14 cellular contexts compared by ENCODE assay signal in the genomic region with DNA sequence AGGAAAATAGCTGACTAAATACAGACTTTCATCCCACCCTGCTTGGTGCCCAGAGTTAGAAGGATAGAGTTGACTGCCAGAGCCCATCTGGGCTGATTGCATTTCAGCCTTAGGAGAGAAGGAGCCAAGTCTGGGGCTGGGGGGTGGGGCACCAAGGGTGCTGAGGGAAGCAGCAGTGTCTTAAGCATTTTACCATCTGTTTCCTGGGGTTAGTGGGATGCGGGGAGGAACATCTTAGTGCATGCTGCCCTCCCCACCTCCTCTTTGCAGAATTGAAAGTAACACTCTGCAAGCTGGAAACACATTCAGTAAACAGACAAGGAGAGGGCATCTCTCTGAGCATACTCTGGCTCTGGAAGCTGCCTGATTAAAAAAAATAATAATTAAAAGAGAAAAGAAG. TPM values are rescaled to one million over a fixed set of nuclear protein-coding genes. Genes with fewer than 3 reads are reported as not detected.
DNase-seq lines count a peak whose midpoint lies in the region; ATAC-seq and TF ChIP-seq lines count a peak whose summit lies in the region.
"Had no signal": no experiment of that assay in that cellular context is flagged by ENCODE, and none has a peak within 500 bp of the region (broad histone marks: within the 10 kb centered on the region; RNA-seq: fewer than 3 reads in every experiment).

No MANE protein-coding gene starts in this region.

- TF ChIP-seq RAD21 in IMR-90 (IDR thresholded peaks at IDR 0.05; ENCODE audit: low read length), result no peak

- peak overlapping the region; percentile 93 for H3K4me2 ChIP-seq in BLaER1
- H3K4me2 ChIP-seq in IMR-90 (ENCODE audit: low read depth, low read length), result peak overlapping the region; percentile 10; the same call in 1 of the 2 replicates

- in situ Hi-C loops in IMR-90 (cut with MboI; ENCODE audit: low sequenced_read_pairs), result no loop called here

- no peak overlapping the region for H2BK120ac ChIP-seq in IMR-90 (ENCODE audit: low read depth, low read length)

- no peak overlapping the region for H2AK9ac ChIP-seq in IMR-90 (replicated peaks; ENCODE audit: low read depth, low read length, poor library complexity)

- BruUV-seq in IMR-90 (replicated peaks; lab: Mats Ljungman, UMichigan), result no TSS peak

- H3K27me3 ChIP-seq in BLaER1 (peaks cover 25% of the 10 kb centered on the region), IMR-90 (ENCODE audit: control insufficient read depth, insufficient read depth, low read length) (peaks cover 28% of the 10 kb centered on the region)
- H3K27me3 ChIP-seq: body of pancreas had no signal

- H3K56ac ChIP-seq in IMR-90 (ENCODE audit: extremely low read depth, insufficient read depth, low read length), result no peak overlapping the region

- no peak overlapping the region for H2BK15ac ChIP-seq in IMR-90 (ENCODE audit: low read depth, low read length)

- H3K9me1 ChIP-seq in IMR-90 (ENCODE audit: insufficient read depth, low read length), result peaks cover 8% of the 10 kb centered on the region

- H4K91ac ChIP-seq in IMR-90 (ENCODE audit: insufficient read depth, low read depth, low read length), result no peak overlapping the region

- dilution Hi-C loops in IMR-90 (cut with HindIII; ENCODE audit: low sequenced_read_pairs, unreplicated experiment), result no loop called here

- CTCF ChIA-PET in IMR-90 (lab: Yijun Ruan, JAX), result interaction anchor here (0.6 to 1.6 kb wide), 5 partner anchors 8 to 69 kb away, joined by 3 to 6 read pairs (median 3); no protein-coding TSS in a partner anchor

- H4K20me1 ChIP-seq in BLaER1 (no peaks in the 10 kb centered on the region), IMR-90 (ENCODE audit: insufficient read depth, low read length) (no peaks in the 10 kb centered on the region)

- H3K79me1 ChIP-seq in IMR-90 (ENCODE audit: low read depth in 1 of 2, low read length in 2 of 2), result no peaks in the 10 kb centered on the region

- TF ChIP-seq POLR2A in IMR-90 (IDR thresholded peaks at IDR 0.05; ENCODE audit: low read depth, low read length), result no peak

- ATAC-seq in IMR-90 (ENCODE audit: low read depth) (peak; percentile 4), left cardiac atrium (peak; percentile 17 to 18), GM18861 (IDR thresholded peaks at IDR 0.05; ENCODE audit: unreplicated experiment) (no peak)
- ATAC-seq in activated T-cell treated with anti-CD3 and anti-CD28 coated beads, Interleukin-2, amount 50 U/mL, for 4 hours, result no peak
- ATAC-seq: naive thymus-derived CD8-positive, alpha-beta T cell had no signal

- no peak overlapping the region for H2AFZ ChIP-seq in IMR-90 (replicated peaks; ENCODE audit: low read length, poor library complexity)

- no peak overlapping the region for H3K4ac ChIP-seq in IMR-90 (ENCODE audit: low read depth, low read length)

- peaks cover 18% of the 10 kb centered on the region for H3K4me1 Mint-ChIP-seq in activated T-cell treated with anti-CD3 and anti-CD28 coated beads, Interleukin-2, amount 50 U/mL, for 4 hours (ENCODE audit: low read depth)

- H3K9ac ChIP-seq in BLaER1, result peak overlapping the region; percentile 1; the same call in 1 of the 2 replicates
- no peak overlapping the region for H3K9ac ChIP-seq in IMR-90 (ENCODE audit: low read depth, low read length)

- no peaks in the 10 kb centered on the region for H3K9me3 ChIP-seq in BLaER1
- H3K9me3 ChIP-seq in IMR-90 (ENCODE audit: control insufficient read depth, insufficient read depth, low read length), result no peaks in the 10 kb centered on the region
- H3K9me3 ChIP-seq: body of pancreas, upper lobe of left lung had no signal

- no peak overlapping the region for H2BK20ac ChIP-seq in IMR-90 (ENCODE audit: low read depth, low read length)

- TF ChIP-seq CTCF in IMR-90 (conservative IDR thresholded peaks at IDR 0.05; ENCODE audit: low read depth, low read length), result no peak

- WGBS in IMR-90 (ENCODE audit: extremely low coverage in 2 of 2, insufficient read length in 1 of 2), 2 experiments, result no CpG with 5 or more reads among the region's 1 CpG

- no peak overlapping the region for H3K14ac ChIP-seq in IMR-90 (replicated peaks; ENCODE audit: low read depth, low read length)

- H3K4me3 Mint-ChIP-seq in activated T-cell treated with anti-CD3 and anti-CD28 coated beads, Interleukin-2, amount 50 U/mL, for 4 hours, result no peak overlapping the region

- H3K4me3 ChIP-seq in BLaER1 (0 out of 2 replicates have a peak overlapping the region, but pooled peaks have one; percentile 65), IMR-90 (ENCODE audit: insufficient read depth, low read depth, low read length) (no peak overlapping the region)
- H3K4me3 ChIP-seq: body of pancreas, upper lobe of left lung had no signal

- no peak overlapping the region for H2BK5ac ChIP-seq in IMR-90 (ENCODE audit: low read depth, low read length, poor library complexity, severe bottlenecking)

- H4K5ac ChIP-seq in IMR-90 (ENCODE audit: low read depth, low read length), result no peak overlapping the region

- H3K27ac ChIP-seq in BLaER1, result peak overlapping the region; percentile 58
- no peak overlapping the region for H3K27ac ChIP-seq in IMR-90 (ENCODE audit: insufficient read depth, low read length)
- H3K27ac ChIP-seq: upper lobe of left lung had no signal

- H3K36me3 ChIP-seq in BLaER1, result no peaks in the 10 kb centered on the region
- H3K36me3 ChIP-seq in IMR-90 (ENCODE audit: control insufficient read depth, insufficient read depth, low read length), result no peaks in the 10 kb centered on the region
- H3K36me3 ChIP-seq: upper lobe of left lung had no signal

- intact Hi-C loops in IMR-90 (cut with micrococcal nuclease), result no loop called here
- intact Hi-C loops in left cardiac atrium (cut with DNase I), result no loop called here

- H3K23ac ChIP-seq in IMR-90 (ENCODE audit: low read depth, low read length), result no peak overlapping the region

- H3K4me1 ChIP-seq in BLaER1 (peaks cover 99% of the 10 kb centered on the region), IMR-90 (ENCODE audit: control insufficient read depth, insufficient read depth, low read length) (peaks cover 3% of the 10 kb centered on the region; the same call in 1 of the 2 replicates)

- H3K18ac ChIP-seq in IMR-90 (ENCODE audit: low read depth, low read length), result no peak overlapping the region

- no peak for DNase-seq in IMR-90
- peak; percentile 17 for DNase-seq in RPMI7951 (ENCODE audit: low read depth)
- no peak for DNase-seq in left cardiac atrium
- DNase-seq in stimulated activated CD4-positive, alpha-beta T cell treated with anti-CD3 and anti-CD28 coated beads, Interleukin-4, amount 100 ng/mL, for 24 hours, result no peak
- DNase-seq in activated T-cell treated with anti-CD3 and anti-CD28 coated beads, Interleukin-2, amount 50 U/mL, for 4 hours, result no peak
- DNase-seq in GOT3 (lab: John Stamatoyannopoulos, UW), result no peak
- DNase-seq: H9; naive thymus-derived CD8-positive, alpha-beta T cell; upper lobe of left lung had no signal

- H3K36me3 Mint-ChIP-seq in activated T-cell treated with anti-CD3 and anti-CD28 coated beads, Interleukin-2, amount 50 U/mL, for 4 hours (ENCODE audit: insufficient read depth), result no peaks in the 10 kb centered on the region
- H3K36me3 Mint-ChIP-seq: naive thymus-derived CD8-positive, alpha-beta T cell had no signal

- H3K27me3 Mint-ChIP-seq in activated T-cell treated with anti-CD3 and anti-CD28 coated beads, Interleukin-2, amount 50 U/mL, for 4 hours (ENCODE audit: low read depth), result peaks cover 20% of the 10 kb centered on the region

- POLR2A ChIA-PET in IMR-90 (lab: Charles Lee; ENCODE audit: unreplicated experiment), result no interaction called here

- H3K9me3 Mint-ChIP-seq in activated T-cell treated with anti-CD3 and anti-CD28 coated beads, Interleukin-2, amount 50 U/mL, for 4 hours, result no peaks in the 10 kb centered on the region
- H3K9me3 Mint-ChIP-seq: naive thymus-derived CD8-positive, alpha-beta T cell had no signal

- no peak overlapping the region for H4K8ac ChIP-seq in IMR-90 (ENCODE audit: low read depth in 2 of 2, low read length in 2 of 2)

- H2AK5ac ChIP-seq in IMR-90 (ENCODE audit: low read depth, low read length), result no peak overlapping the region

RNA-seq across cellular contexts. Expression of a gene that starts 1.5 kb away (rescaled TPM):
- total RNA-seq in IMR-90 (2012; rRNA removed) (not detected in 2 replicates), left cardiac atrium (not detected)
- polyA plus RNA-seq in IMR-90 (2012; rRNA removed), result not detected in 2 replicates
- polyA plus RNA-seq in IMR-90 (2012; cell fraction: cytosol; rRNA removed), result not detected in 2 replicates
- not detected in 2 replicates for polyA plus RNA-seq in IMR-90 (2012; cell fraction: nucleus; rRNA removed; ENCODE audit: low replicate concordance)
- total RNA-seq in RPMI7951 (2014; rRNA removed; shearing (Covaris generic)), result not detected in 2 replicates
- not detected for total RNA-seq in activated T-cell treated with anti-CD3 and anti-CD28 coated beads, Interleukin-2, amount 50 U/mL, for 4 hours
- total RNA-seq: endothelial cell of umbilical vein; H9; naive thymus-derived CD8-positive, alpha-beta T cell had no signal
- polyA plus RNA-seq: BJ; endothelial cell of umbilical vein; naive thymus-derived CD8-positive, alpha-beta T cell had no signal

RNA-seq across cellular contexts. Expression of a gene that starts 16.1 kb away (rescaled TPM):
- total RNA-seq in IMR-90 (2012; rRNA removed) (under 0.01 and 0.28 TPM in 2 replicates), left cardiac atrium (10 to 100 TPM in 1 of 2 donors, 1 to 10 TPM in 1; 7.6 to 18.0 TPM)
- 0.37 and 0.50 TPM in 2 replicates for polyA plus RNA-seq in IMR-90 (2012; rRNA removed)
- polyA plus RNA-seq in IMR-90 (2012; cell fraction: cytosol; rRNA removed), result 0.18 and 0.63 TPM in 2 replicates
- polyA plus RNA-seq in IMR-90 (2012; cell fraction: nucleus; rRNA removed; ENCODE audit: low replicate concordance), result 5.8 and 8.4 TPM in 2 replicates
- total RNA-seq in RPMI7951 (2014; rRNA removed; shearing (Covaris generic)), result 1.4 and 4.2 TPM in 2 replicates
- under 1 TPM; 0.33 to 0.87 (median 0.68) TPM for total RNA-seq in activated T-cell treated with anti-CD3 and anti-CD28 coated beads, Interleukin-2, amount 50 U/mL, for 4 hours
- total RNA-seq: endothelial cell of umbilical vein had no signal

RNA-seq across cellular contexts. Expression of a gene that starts 30.0 kb away (rescaled TPM):
- 2.5 TPM in 2 replicates for total RNA-seq in IMR-90 (2012; rRNA removed)
- polyA plus RNA-seq in IMR-90 (2012; rRNA removed), result 7.3 and 8.6 TPM in 2 replicates
- 4.2 and 4.6 TPM in 2 replicates for polyA plus RNA-seq in IMR-90 (2012; cell fraction: cytosol; rRNA removed)
- polyA plus RNA-seq in IMR-90 (2012; cell fraction: nucleus; rRNA removed; ENCODE audit: low replicate concordance), result 46.8 and 65.5 TPM in 2 replicates
- 1.9 and 3.4 TPM in 2 replicates for total RNA-seq in RPMI7951 (2014; rRNA removed; shearing (Covaris generic))
- 1 to 10 TPM; 5.4 to 5.8 TPM for total RNA-seq in left cardiac atrium
- total RNA-seq in activated T-cell treated with anti-CD3 and anti-CD28 coated beads, Interleukin-2, amount 50 U/mL, for 4 hours, result 1 to 10 TPM; 8.3 to 9.0 (median 8.8) TPM

RNA-seq across cellular contexts. Expression of a gene that starts 32.6 kb away (rescaled TPM):
- total RNA-seq in IMR-90 (2012; rRNA removed) (2,298 and 2,466 TPM in 2 replicates), left cardiac atrium (1,000 to 10,000 TPM; 1,055 to 1,074 TPM)
- polyA plus RNA-seq in IMR-90 (2012; rRNA removed), result 2,030 and 2,101 TPM in 2 replicates
- 3,418 and 5,498 TPM in 2 replicates for polyA plus RNA-seq in IMR-90 (2012; cell fraction: cytosol; rRNA removed)
- 579 and 1,052 TPM in 2 replicates for polyA plus RNA-seq in IMR-90 (2012; cell fraction: nucleus; rRNA removed; ENCODE audit: low replicate concordance)
- 2,028 and 2,044 TPM in 2 replicates for total RNA-seq in RPMI7951 (2014; rRNA removed; shearing (Covaris generic))
- 1,000 to 10,000 TPM; 2,810 to 3,060 (median 2,906) TPM for total RNA-seq in activated T-cell treated with anti-CD3 and anti-CD28 coated beads, Interleukin-2, amount 50 U/mL, for 4 hours

RNA-seq across cellular contexts. Expression of a gene that starts 58.3 kb away (rescaled TPM):
- total RNA-seq in IMR-90 (2012; rRNA removed), result not detected in 2 replicates
- polyA plus RNA-seq in IMR-90 (2012; rRNA removed), result 0.02 and 0.03 TPM in 2 replicates
- 0.01 and 0.02 TPM in 2 replicates for polyA plus RNA-seq in IMR-90 (2012; cell fraction: cytosol; rRNA removed)
- polyA plus RNA-seq in IMR-90 (2012; cell fraction: nucleus; rRNA removed; ENCODE audit: low replicate concordance), result 0.02 and 0.08 TPM in 2 replicates
- 0.10 and 0.12 TPM in 2 replicates for total RNA-seq in RPMI7951 (2014; rRNA removed; shearing (Covaris generic))
- 1 to 10 TPM; 1.4 to 5.9 TPM for total RNA-seq in left cardiac atrium
- total RNA-seq in activated T-cell treated with anti-CD3 and anti-CD28 coated beads, Interleukin-2, amount 50 U/mL, for 4 hours, result not detected
- total RNA-seq: body of pancreas, endothelial cell of umbilical vein had no signal
- polyA plus RNA-seq: BJ, endothelial cell of umbilical vein had no signal

Comparison
In these comparisons a context has a peak if more than half of its experiments do, and no peak if none do; other contexts are left out.
1. ATAC-seq: peak in IMR-90 (single experiment) and left cardiac atrium (2 of 2); none in activated T-cell treated with anti-CD3 and anti-CD28 coated beads, Interleukin-2, amount 50 U/mL, for 4 hours (0 of 2) and GM18861 (single experiment).